ENCODE assay signal across 10 cellular contexts in the genomic region with DNA sequence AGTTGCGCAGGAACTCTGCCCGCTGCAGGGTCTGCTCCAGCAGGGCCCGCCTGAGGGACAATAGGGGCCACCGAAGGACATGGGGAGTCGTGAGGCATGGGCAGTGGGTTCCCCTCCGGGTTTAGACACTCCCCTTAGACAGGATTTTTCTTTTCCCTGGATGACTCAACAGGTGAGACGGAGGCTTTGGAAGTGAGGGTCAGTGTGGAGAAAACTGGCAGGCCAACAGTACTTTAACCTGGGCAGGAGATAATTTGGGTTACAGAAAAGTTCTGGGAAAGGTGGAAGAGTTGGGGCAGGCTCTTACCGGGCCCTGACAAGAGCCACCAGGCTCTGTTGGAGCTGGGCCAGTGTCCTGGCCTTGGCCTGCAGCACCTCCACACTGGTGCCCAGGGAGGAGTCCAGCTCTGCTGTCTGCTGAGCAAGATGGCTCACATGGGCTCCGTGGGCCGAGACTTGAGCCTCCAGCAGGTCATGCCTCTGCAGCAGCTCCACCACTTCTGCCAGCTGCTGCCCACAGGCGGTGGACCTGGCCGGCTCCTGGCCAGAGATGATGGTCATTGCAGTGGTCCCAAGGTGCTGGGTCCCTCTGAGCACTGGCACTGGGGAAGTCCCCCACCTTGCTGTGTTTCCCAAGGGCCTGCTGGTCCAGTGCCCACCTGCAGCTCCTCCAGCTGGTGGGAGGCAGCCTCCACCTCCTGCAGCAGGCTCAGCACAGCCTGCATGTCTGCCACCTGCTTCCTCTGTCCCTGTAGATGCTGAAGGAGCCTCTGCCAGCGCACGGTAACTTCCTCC. TPM values are rescaled to one million over a fixed set of nuclear protein-coding genes. Genes with fewer than 3 reads are reported as not detected.
DNase-seq lines count a peak whose midpoint lies in the region.
"Had no signal": no experiment of that assay in that cellular context is flagged by ENCODE, and none has a peak within 500 bp of the region (broad histone marks: within the 10 kb centered on the region; RNA-seq: fewer than 3 reads in every experiment).

No MANE protein-coding gene starts in this region.

- no peak overlapping the region for H3K27ac ChIP-seq in iPS DF 6.9 (ENCODE audit: low read length)
- H3K27ac ChIP-seq in rectal smooth muscle tissue (ENCODE audit: low read depth, low read length) = no peak overlapping the region
- H3K27ac ChIP-seq: cardiac muscle cell had no signal

- no CpG with 5 or more reads among the region's 14 CpGs for WGBS in iPS DF 6.9 (ENCODE audit: insufficient coverage, insufficient read length)

- no peak overlapping the region for H3K9ac ChIP-seq in rectal smooth muscle tissue (ENCODE audit: low read length)

- H3K4me1 ChIP-seq in iPS DF 6.9 (ENCODE audit: control insufficient read depth, insufficient read depth, low read length) (peaks cover 2% of the 10 kb centered on the region; the same call in 1 of the 2 replicates), rectal smooth muscle tissue (ENCODE audit: control insufficient read depth, insufficient read depth, low read length) (no peaks in the 10 kb centered on the region)

- H3K27me3 ChIP-seq in iPS DF 6.9 (ENCODE audit: control insufficient read depth, insufficient read depth, low read length) = peaks cover 14% of the 10 kb centered on the region; the same call in 1 of the 2 replicates
- H3K27me3 ChIP-seq in rectal smooth muscle tissue (ENCODE audit: control insufficient read depth, insufficient read depth, low read length) = peaks cover 2% of the 10 kb centered on the region

- no peaks in the 10 kb centered on the region for H3K9me3 ChIP-seq in iPS DF 6.9 (ENCODE audit: control insufficient read depth, insufficient read depth, low read length)

- no peaks in the 10 kb centered on the region; the same call in 1 of the 2 replicates for H3K36me3 ChIP-seq in iPS DF 6.9 (ENCODE audit: control insufficient read depth, insufficient read depth, low read length)
- no peaks in the 10 kb centered on the region for H3K36me3 ChIP-seq in rectal smooth muscle tissue (ENCODE audit: control insufficient read depth, insufficient read depth, low read length)
- H3K36me3 ChIP-seq: cardiac muscle cell had no signal

- H3K4me3 ChIP-seq in Jurkat, Clone E6-1 (ENCODE audit: low read length) = no peak overlapping the region
- peak overlapping the region; percentile 39; the same call in 1 of the 2 replicates for H3K4me3 ChIP-seq in iPS DF 6.9 (ENCODE audit: low read length)
- peak overlapping the region; percentile 55 for H3K4me3 ChIP-seq in rectal smooth muscle tissue (ENCODE audit: low read length)
- H3K4me3 ChIP-seq: cardiac muscle cell had no signal

- DNase-seq in Jurkat, Clone E6-1 (ENCODE audit: low read depth, low spot score) = peak; percentile 12
- DNase-seq in SKM-1 (lab: John Stamatoyannopoulos, UW; ENCODE audit: unreplicated experiment) (peak; percentile 19), iPS DF 6.9 (ENCODE audit: low read depth, low spot score) (no peak), SW480 (ENCODE audit: low spot score) (no peak), SK-N-DZ (ENCODE audit: low spot score) (no peak)
- no peak for DNase-seq in stimulated activated naive CD4-positive, alpha-beta T cell treated with Interleukin-2 at 50 U/mL for 16 hours (lab: John Stamatoyannopoulos, UW)
- DNase-seq: DMS79 treated with DMSO at 0.1 percent for 48 hours, T-cell had no signal

RNA-seq across cellular contexts. Expression of gene SPTBN5, which starts 11.0 kb away (rescaled TPM):
- not detected for polyA plus RNA-seq in Jurkat, Clone E6-1 (2012; ENCODE audit: insufficient read depth, insufficient read length)
- polyA plus RNA-seq in SK-N-DZ (2014; cell fraction: cytosol; rRNA removed) = 0.73 and 0.75 TPM in 2 replicates
- polyA plus RNA-seq in SK-N-DZ (2014; cell fraction: nucleus; rRNA removed) = 5.2 and 8.0 TPM in 2 replicates

RNA-seq across cellular contexts. Expression of gene PLA2G4B, which starts 44.2 kb away (rescaled TPM):
- 3.9 TPM for polyA plus RNA-seq in Jurkat, Clone E6-1 (2012; ENCODE audit: insufficient read depth, insufficient read length)
- 1.4 and 1.7 TPM in 2 replicates for polyA plus RNA-seq in SK-N-DZ (2014; cell fraction: cytosol; rRNA removed)
- polyA plus RNA-seq in SK-N-DZ (2014; cell fraction: nucleus; rRNA removed) = 36.4 and 46.9 TPM in 2 replicates

RNA-seq across cellular contexts. Expression of gene JMJD7, which starts 55.0 kb away (rescaled TPM):
- 11.4 TPM for polyA plus RNA-seq in Jurkat, Clone E6-1 (2012; ENCODE audit: insufficient read depth, insufficient read length)
- polyA plus RNA-seq in SK-N-DZ (2014; cell fraction: cytosol; rRNA removed) = 9.5 and 10.0 TPM in 2 replicates
- polyA plus RNA-seq in SK-N-DZ (2014; cell fraction: nucleus; rRNA removed) = 25.2 and 26.4 TPM in 2 replicates

Comparison
In these comparisons a context has a peak if more than half of its experiments do, and no peak if none do; other contexts are left out.
1. DNase-seq: peak in Jurkat, Clone E6-1 (single experiment) and SKM-1 (single experiment); none in iPS DF 6.9 (single experiment), SW480 (single experiment), stimulated activated naive CD4-positive, alpha-beta T cell treated with Interleukin-2 at 50 U/mL for 16 hours (single experiment) and SK-N-DZ (single experiment).